Comparison of ENCODE assay signal across 25 cellular contexts in the genomic region with DNA sequence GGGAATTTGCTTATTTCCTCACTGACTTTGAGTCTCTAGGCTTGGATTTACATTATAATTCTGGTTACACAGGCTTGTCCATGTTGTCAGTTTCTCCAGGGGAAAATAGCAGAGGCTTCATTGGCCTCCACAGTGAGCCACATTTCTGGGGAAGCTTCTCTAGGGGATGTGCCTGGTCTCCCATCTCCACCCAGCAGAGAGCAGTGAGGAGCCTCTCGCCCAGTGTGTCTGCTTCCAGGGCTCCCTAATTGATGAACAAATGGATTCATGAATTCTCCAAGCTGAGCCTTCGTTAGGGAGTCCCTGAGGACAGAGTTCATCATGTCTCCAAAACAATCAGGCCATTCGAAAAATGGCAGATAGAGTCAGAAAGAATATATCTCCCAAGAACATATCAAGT.
"Had no signal": no experiment of that assay in that cellular context is flagged by ENCODE, and none has a peak within 500 bp of the region (broad histone marks: within the 10 kb centered on the region; RNA-seq: fewer than 3 reads in every experiment).

No MANE protein-coding gene starts in this region.

- H3K4me3 Mint-ChIP-seq: activated CD4-positive, alpha-beta memory T cell treated with anti-CD3 and anti-CD28 coated beads, Interleukin-2, amount 10 ng/mL, durations not matched to agents 7 days and 5 days; activated CD8-positive, alpha-beta memory T cell treated with anti-CD3 and anti-CD28 coated beads, Interleukin-2, amount 10 ng/mL, durations not matched to agents 7 days and 5 days; activated naive CD8-positive, alpha-beta T cell treated with anti-CD3 and anti-CD28 coated beads, Interleukin-2, amount 10 ng/mL, durations not matched to agents 7 days and 5 days; activated T-helper 17 cell treated with anti-CD3 and anti-CD28 coated beads, Interleukin-2, amount 50 U/mL, for 72 hours; memory B cell; naive B cell; stimulated activated naive CD8-positive, alpha-beta T cell treated with anti-CD3 and anti-CD28 coated beads, Interleukin-15, amount 100 ng/mL, for 72 hours; T-helper 2 cell treated with Interferon-gamma antibody and Interleukin-4, amounts not matched to agents 5 μg/mL and 100 μg/mL, for 36 hours had no signal

- H3K4me3 ChIP-seq: dorsolateral prefrontal cortex, mucosa of descending colon, prostate gland, suprapubic skin, transverse colon had no signal

- H3K9me3 ChIP-seq: mucosa of descending colon, prostate gland, suprapubic skin, transverse colon had no signal

- H3K36me3 Mint-ChIP-seq: activated CD8-positive, alpha-beta memory T cell treated with anti-CD3 and anti-CD28 coated beads, Interleukin-2, amount 10 ng/mL, durations not matched to agents 7 days and 5 days; activated naive CD8-positive, alpha-beta T cell treated with anti-CD3 and anti-CD28 coated beads, Interleukin-2, amount 10 ng/mL, durations not matched to agents 7 days and 5 days; memory B cell; naive B cell had no signal

- H3K4me1 Mint-ChIP-seq: activated CD4-positive, alpha-beta memory T cell treated with anti-CD3 and anti-CD28 coated beads, Interleukin-2, amount 10 ng/mL, durations not matched to agents 7 days and 5 days; activated CD8-positive, alpha-beta memory T cell treated with anti-CD3 and anti-CD28 coated beads, Interleukin-2, amount 10 ng/mL, durations not matched to agents 7 days and 5 days; activated naive CD8-positive, alpha-beta T cell treated with anti-CD3 and anti-CD28 coated beads, Interleukin-2, amount 10 ng/mL, durations not matched to agents 7 days and 5 days; activated T-helper 17 cell treated with anti-CD3 and anti-CD28 coated beads, Interleukin-2, amount 50 U/mL, for 72 hours; memory B cell; naive B cell; stimulated activated naive CD8-positive, alpha-beta T cell treated with anti-CD3 and anti-CD28 coated beads, Interleukin-15, amount 100 ng/mL, for 72 hours had no signal

- H3K4me1 ChIP-seq: prostate gland, suprapubic skin, transverse colon had no signal

- H3K9me3 Mint-ChIP-seq: activated CD4-positive, alpha-beta memory T cell treated with anti-CD3 and anti-CD28 coated beads, Interleukin-2, amount 10 ng/mL, durations not matched to agents 7 days and 5 days had no signal

- H3K36me3 ChIP-seq: prostate gland, suprapubic skin, transverse colon had no signal

- ATAC-seq: activated CD8-positive, alpha-beta memory T cell treated with anti-CD3 and anti-CD28 coated beads, Interleukin-2, amount 10 ng/mL, durations not matched to agents 7 days and 5 days; activated T-helper 17 cell treated with anti-CD3 and anti-CD28 coated beads, Interleukin-2, amount 50 U/mL, for 72 hours; left ventricle myocardium superior; mucosa of descending colon; right cardiac atrium; stimulated activated naive CD8-positive, alpha-beta T cell treated with anti-CD3 and anti-CD28 coated beads, Interleukin-15, amount 100 ng/mL, for 72 hours had no signal

- H3K27ac Mint-ChIP-seq: activated CD4-positive, alpha-beta memory T cell treated with anti-CD3 and anti-CD28 coated beads, Interleukin-2, amount 10 ng/mL, durations not matched to agents 7 days and 5 days; activated CD8-positive, alpha-beta memory T cell treated with anti-CD3 and anti-CD28 coated beads, Interleukin-2, amount 10 ng/mL, durations not matched to agents 7 days and 5 days; activated naive CD8-positive, alpha-beta T cell treated with anti-CD3 and anti-CD28 coated beads, Interleukin-2, amount 10 ng/mL, durations not matched to agents 7 days and 5 days; activated T-helper 17 cell treated with anti-CD3 and anti-CD28 coated beads, Interleukin-2, amount 50 U/mL, for 72 hours; memory B cell; naive B cell; stimulated activated naive CD8-positive, alpha-beta T cell treated with anti-CD3 and anti-CD28 coated beads, Interleukin-15, amount 100 ng/mL, for 72 hours; T-helper 2 cell treated with Interferon-gamma antibody and Interleukin-4, amounts not matched to agents 5 μg/mL and 100 μg/mL, for 36 hours had no signal

- H3K27me3 ChIP-seq: suprapubic skin, transverse colon had no signal

- H3K27ac ChIP-seq: dorsolateral prefrontal cortex, prostate gland, suprapubic skin, transverse colon had no signal

- FAIRE-seq: colon, frontal cortex had no signal

- H3K27me3 Mint-ChIP-seq: activated CD4-positive, alpha-beta memory T cell treated with anti-CD3 and anti-CD28 coated beads, Interleukin-2, amount 10 ng/mL, durations not matched to agents 7 days and 5 days; activated CD8-positive, alpha-beta memory T cell treated with anti-CD3 and anti-CD28 coated beads, Interleukin-2, amount 10 ng/mL, durations not matched to agents 7 days and 5 days; activated naive CD8-positive, alpha-beta T cell treated with anti-CD3 and anti-CD28 coated beads, Interleukin-2, amount 10 ng/mL, durations not matched to agents 7 days and 5 days; activated T-helper 17 cell treated with anti-CD3 and anti-CD28 coated beads, Interleukin-2, amount 50 U/mL, for 72 hours; stimulated activated naive CD8-positive, alpha-beta T cell treated with anti-CD3 and anti-CD28 coated beads, Interleukin-15, amount 100 ng/mL, for 72 hours had no signal

- DNase-seq: activated CD4-positive, alpha-beta memory T cell treated with anti-CD3 and anti-CD28 coated beads, Interleukin-2, amount 10 ng/mL, durations not matched to agents 7 days and 5 days; activated CD4-positive, alpha-beta T cell treated with anti-CD3 and anti-CD28 coated beads for 48 hours; activated CD4-positive, CD25-positive, alpha-beta regulatory T cell; activated CD8-positive, alpha-beta memory T cell treated with anti-CD3 and anti-CD28 coated beads, Interleukin-2, amount 10 ng/mL, durations not matched to agents 7 days and 5 days; activated naive CD4-positive, alpha-beta T cell; activated naive CD8-positive, alpha-beta T cell treated with anti-CD3 and anti-CD28 coated beads, Interleukin-2, amount 10 ng/mL, durations not matched to agents 7 days and 5 days; amygdala; caudate nucleus; dorsolateral prefrontal cortex; head of caudate nucleus; kidney glomerular epithelial cell; left ventricle myocardium superior; mucosa of descending colon; naive B cell; right cardiac atrium; stimulated activated CD4-positive, alpha-beta T cell treated with anti-CD3 and anti-CD28 coated beads, Interleukin-2, amount 100 ng/mL, for 48 hours; stimulated activated naive CD8-positive, alpha-beta T cell treated with anti-CD3 and anti-CD28 coated beads, Interleukin-15, amount 100 ng/mL, for 72 hours; transverse colon had no signal
